In the genomic region with DNA sequence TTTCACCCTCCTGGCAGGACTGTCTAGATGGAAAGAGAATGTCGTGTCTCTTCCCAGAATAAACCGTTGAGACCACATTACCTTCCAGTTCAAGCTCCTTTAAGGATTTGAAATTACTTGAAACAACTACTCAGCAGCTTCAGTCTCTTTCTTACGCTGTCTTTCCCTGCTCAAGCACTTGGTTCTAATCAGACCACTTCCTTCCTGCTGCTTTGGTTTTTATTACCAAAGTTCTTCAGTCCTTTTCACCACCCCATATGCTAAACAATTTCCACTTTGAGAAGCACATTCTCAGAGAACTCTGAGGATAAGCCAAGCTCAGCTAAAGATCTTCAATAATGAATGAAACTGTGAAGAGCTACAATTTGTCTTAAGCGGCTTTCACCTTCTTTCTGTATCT, we compare ENCODE assay signal across 12 cellular contexts.
DNase-seq lines count a peak whose midpoint lies in the region; ATAC-seq and TF ChIP-seq lines count a peak whose summit lies in the region.
"Had no signal": no experiment of that assay in that cellular context is flagged by ENCODE, and none has a peak within 500 bp of the region (broad histone marks: within the 10 kb centered on the region; RNA-seq: fewer than 3 reads in every experiment).

No MANE protein-coding gene starts in this region.

- peak; percentile 66 for ATAC-seq in CD4-positive, alpha-beta T cell (ENCODE audit: poor library complexity)
- ATAC-seq in activated CD8-positive, alpha-beta T cell treated with anti-CD3 and anti-CD28 coated beads for 36 hours: peak; percentile 89
- ATAC-seq: GM23338 had no signal

- H3K4me3 Mint-ChIP-seq in CD4-positive, alpha-beta T cell: peak overlapping the region; percentile 76
- H3K4me3 Mint-ChIP-seq in activated CD8-positive, alpha-beta T cell treated with anti-CD3 and anti-CD28 coated beads for 36 hours: peak overlapping the region; percentile 31
- H3K4me3 Mint-ChIP-seq in immature natural killer cell (peak overlapping the region; percentile 74 to 83 (median 77)), CD14-positive monocyte (no peak overlapping the region)
- H3K4me3 Mint-ChIP-seq: GM23338 had no signal

- peaks cover 40% of the 10 kb centered on the region for H3K4me1 Mint-ChIP-seq in CD4-positive, alpha-beta T cell (ENCODE audit: low read depth)
- H3K4me1 Mint-ChIP-seq in activated CD8-positive, alpha-beta T cell treated with anti-CD3 and anti-CD28 coated beads for 36 hours (ENCODE audit: low read depth): peaks cover 33% of the 10 kb centered on the region
- H3K4me1 Mint-ChIP-seq in immature natural killer cell (peaks cover 45 to 50% of the 10 kb centered on the region in 2 donors), CD14-positive monocyte (peaks cover 5% of the 10 kb centered on the region)

- H3K4me3 ChIP-seq in HFF-Myc (replicated peaks; ENCODE audit: low read depth, low read length): no peak overlapping the region
- H3K4me3 ChIP-seq: GM23338, testis had no signal

- no peaks in the 10 kb centered on the region for H3K9me3 Mint-ChIP-seq in CD4-positive, alpha-beta T cell
- H3K9me3 Mint-ChIP-seq in activated CD8-positive, alpha-beta T cell treated with anti-CD3 and anti-CD28 coated beads for 36 hours: no peaks in the 10 kb centered on the region
- H3K9me3 Mint-ChIP-seq in immature natural killer cell (no peaks in the 10 kb centered on the region), CD14-positive monocyte (no peaks in the 10 kb centered on the region)
- H3K9me3 Mint-ChIP-seq: GM23338 had no signal

- POLR2A ChIA-PET in CD4-positive, alpha-beta T cell (lab: Charles Lee): interaction anchor here (0.5 to 0.6 kb wide), 2 partner anchors 31 to 141 kb away, joined by 4 read pairs; no protein-coding TSS in a partner anchor
- POLR2A ChIA-PET in activated CD8-positive, alpha-beta T cell treated with anti-CD3 and anti-CD28 coated beads for 36 hours (lab: Charles Lee): no interaction called here

- CTCF ChIA-PET in CD4-positive, alpha-beta T cell (lab: Charles Lee): no interaction called here
- CTCF ChIA-PET in activated CD8-positive, alpha-beta T cell treated with anti-CD3 and anti-CD28 coated beads for 36 hours (lab: Charles Lee): no interaction called here

- no peak for DNase-seq in CD4-positive, alpha-beta T cell
- DNase-seq in HFF-Myc (ENCODE audit: extremely low read depth, low read depth) (peak; percentile 15), immature natural killer cell (peak; percentile 32 to 45 (median 40)), dedifferentiated amniotic fluid mesenchymal stem cell (ENCODE audit: extremely low spot score) (no peak), EL (no peak), ACHN (no peak), CD14-positive monocyte (ENCODE audit: low spot score) (no peak)
- peak; percentile 8 for DNase-seq in activated CD8-positive, alpha-beta T cell treated with anti-CD3 and anti-CD28 coated beads for 36 hours
- DNase-seq: erythroblast; stimulated activated CD4-positive, alpha-beta T cell treated with anti-CD3 and anti-CD28 coated beads, Interleukin-4, amount 100 ng/mL, for 1 hour; testis had no signal

- intact Hi-C loops in CD4-positive, alpha-beta T cell (cut with DNase I, micrococcal nuclease): no loop called here
- intact Hi-C loops in activated CD8-positive, alpha-beta T cell treated with anti-CD3 and anti-CD28 coated beads for 36 hours (cut with micrococcal nuclease): no loop called here
- intact Hi-C loops in CD14-positive monocyte (cut with micrococcal nuclease): no loop called here

- TF ChIP-seq CTCF in CD4-positive, alpha-beta T cell (IDR thresholded peaks at IDR 0.05): no peak
- TF ChIP-seq CTCF in HFF-Myc (IDR thresholded peaks at IDR 0.05; ENCODE audit: low read depth, low read length, missing control alignments) (no peak), CD14-positive monocyte (IDR thresholded peaks at IDR 0.05) (no peak)
- no peak for TF ChIP-seq CTCF in activated CD8-positive, alpha-beta T cell treated with anti-CD3 and anti-CD28 coated beads for 36 hours (IDR thresholded peaks at IDR 0.05)

- no peak overlapping the region for H3K27ac ChIP-seq in CD4-positive, alpha-beta T cell (ENCODE audit: low read depth, low read length)
- H3K27ac ChIP-seq: testis had no signal

- H3K36me3 Mint-ChIP-seq in CD4-positive, alpha-beta T cell (ENCODE audit: low read depth): no peaks in the 10 kb centered on the region
- H3K36me3 Mint-ChIP-seq in activated CD8-positive, alpha-beta T cell treated with anti-CD3 and anti-CD28 coated beads for 36 hours (ENCODE audit: low read depth): peaks cover 1% of the 10 kb centered on the region
- peaks cover 0 to 7% (median 6%) of the 10 kb centered on the region in 3 donors for H3K36me3 Mint-ChIP-seq in immature natural killer cell
- H3K36me3 Mint-ChIP-seq in CD14-positive monocyte: peaks cover 11 to 18% of the 10 kb centered on the region in 2 donors

- no peaks in the 10 kb centered on the region for H3K27me3 ChIP-seq in CD4-positive, alpha-beta T cell (ENCODE audit: control insufficient read depth, insufficient read depth, low read length)
- H3K27me3 ChIP-seq: testis had no signal

- H3K9me3 ChIP-seq in CD4-positive, alpha-beta T cell (ENCODE audit: control insufficient read depth, low read length): no peaks in the 10 kb centered on the region
- H3K9me3 ChIP-seq: testis had no signal

- peak overlapping the region; percentile 90 for H3K27ac Mint-ChIP-seq in CD4-positive, alpha-beta T cell
- H3K27ac Mint-ChIP-seq in activated CD8-positive, alpha-beta T cell treated with anti-CD3 and anti-CD28 coated beads for 36 hours: peak overlapping the region; percentile 84
- H3K27ac Mint-ChIP-seq in immature natural killer cell (peak overlapping the region; percentile 80 to 96 (median 88)), CD14-positive monocyte (no peak overlapping the region)
- H3K27ac Mint-ChIP-seq: GM23338 had no signal

- in situ Hi-C loops in ACHN (cut with HindIII; ENCODE audit: low pct_ligation_motif_present, low pct_unique_long_range_greater_than_20kb, low sequenced_read_pairs): no loop called here

- no peaks in the 10 kb centered on the region for H3K27me3 Mint-ChIP-seq in CD4-positive, alpha-beta T cell
- H3K27me3 Mint-ChIP-seq in activated CD8-positive, alpha-beta T cell treated with anti-CD3 and anti-CD28 coated beads for 36 hours: no peaks in the 10 kb centered on the region
- H3K27me3 Mint-ChIP-seq in immature natural killer cell (ENCODE audit: low read depth in 3 of 3) (peaks cover 0 to 1% (median 0%) of the 10 kb centered on the region in 3 donors), CD14-positive monocyte (ENCODE audit: low read depth in 3 of 3) (no peaks in the 10 kb centered on the region)

Comparison
In these comparisons a context has a peak if more than half of its experiments do, and no peak if none do; other contexts are left out.
1. DNase-seq: peak in HFF-Myc (single experiment), activated CD8-positive, alpha-beta T cell treated with anti-CD3 and anti-CD28 coated beads for 36 hours (single experiment) and immature natural killer cell (3 of 3); none in CD4-positive, alpha-beta T cell (0 of 10), dedifferentiated amniotic fluid mesenchymal stem cell (single experiment), EL (single experiment), ACHN (single experiment) and CD14-positive monocyte (single experiment).
2. H3K27ac Mint-ChIP-seq: peak in CD4-positive, alpha-beta T cell (single experiment), activated CD8-positive, alpha-beta T cell treated with anti-CD3 and anti-CD28 coated beads for 36 hours (single experiment) and immature natural killer cell (6 of 6); none in CD14-positive monocyte (0 of 7).
3. H3K4me3 Mint-ChIP-seq: peak in CD4-positive, alpha-beta T cell (single experiment), activated CD8-positive, alpha-beta T cell treated with anti-CD3 and anti-CD28 coated beads for 36 hours (single experiment) and immature natural killer cell (5 of 5); none in CD14-positive monocyte (0 of 2).